In genomic region chr3:165748094-165748493, GRCh38 we compare ENCODE assay signal across 15 cellular contexts.
DNase-seq lines count a peak whose midpoint lies in the region; ATAC-seq and TF ChIP-seq lines count a peak whose summit lies in the region.
"Had no signal": no experiment of that assay in that cellular context is flagged by ENCODE, and none has a peak within 500 bp of the region (broad histone marks: within the 10 kb centered on the region; RNA-seq: fewer than 3 reads in every experiment).

No MANE protein-coding gene starts in this region.

- H3K9me3 ChIP-seq in gastroesophageal sphincter: no peaks in the 10 kb centered on the region
- H3K9me3 ChIP-seq in naive thymus-derived CD4-positive, alpha-beta T cell (ENCODE audit: control insufficient read depth in 2 of 3, low read length in 3 of 3): no peaks in the 10 kb centered on the region
- H3K9me3 ChIP-seq: BLaER1 treated with 17β-estradiol and CSF1 and Interleukin-3, amounts not matched to agents 10 nM and 100 nM had no signal

- H3K27me3 ChIP-seq in gastroesophageal sphincter: no peaks in the 10 kb centered on the region
- no peaks in the 10 kb centered on the region for H3K27me3 ChIP-seq in naive thymus-derived CD4-positive, alpha-beta T cell (ENCODE audit: control insufficient read depth in 2 of 2, insufficient read depth in 2 of 2, low read length in 2 of 2)
- H3K27me3 ChIP-seq: BLaER1 treated with 17β-estradiol and CSF1 and Interleukin-3, amounts not matched to agents 10 nM and 100 nM had no signal

- DNase-seq in NCI-H446 treated with DMSO at 0.1 percent for 48 hours (lab: John Stamatoyannopoulos, UW) (peak; percentile 44), NCI-H446 (lab: John Stamatoyannopoulos, UW) (no peak), putamen (ENCODE audit: low spot score) (peak; percentile 72), left colon (no peak)
- no peak for DNase-seq in naive thymus-derived CD4-positive, alpha-beta T cell
- DNase-seq: 8988T; CD4-positive, CD25-positive, alpha-beta regulatory T cell; DMS53; GF-D8 had no signal

- no peaks in the 10 kb centered on the region for H3K36me3 ChIP-seq in gastroesophageal sphincter
- no peaks in the 10 kb centered on the region for H3K36me3 ChIP-seq in naive thymus-derived CD4-positive, alpha-beta T cell (ENCODE audit: control insufficient read depth in 2 of 3, insufficient read depth in 3 of 3, low read length in 3 of 3)
- H3K36me3 ChIP-seq: BLaER1 treated with 17β-estradiol and CSF1 and Interleukin-3, amounts not matched to agents 10 nM and 100 nM had no signal

- H3K4me1 ChIP-seq in gastroesophageal sphincter: peaks cover 0 to 12% (median 0%) of the 10 kb centered on the region in 3 donors
- no peaks in the 10 kb centered on the region for H3K4me1 ChIP-seq in naive thymus-derived CD4-positive, alpha-beta T cell (ENCODE audit: control insufficient read depth in 2 of 2, insufficient read depth in 2 of 2, low read length in 2 of 2)
- H3K4me1 ChIP-seq: BLaER1 treated with 17β-estradiol and CSF1 and Interleukin-3, amounts not matched to agents 10 nM and 100 nM had no signal

- peak overlapping the region in 3 of 4 donors; percentile 39 to 73 (median 59) for H3K27ac ChIP-seq in gastroesophageal sphincter
- no peak overlapping the region for H3K27ac ChIP-seq in naive thymus-derived CD4-positive, alpha-beta T cell (ENCODE audit: low read depth, low read length)
- H3K27ac ChIP-seq: BLaER1 treated with 17β-estradiol and CSF1 and Interleukin-3, amounts not matched to agents 10 nM and 100 nM had no signal

- no peaks in the 10 kb centered on the region for H3K4me1 Mint-ChIP-seq in naive thymus-derived CD4-positive, alpha-beta T cell
- H3K4me1 Mint-ChIP-seq: CD4-positive, CD25-positive, alpha-beta regulatory T cell; IgD-negative memory B cell had no signal

- no peaks in the 10 kb centered on the region for H3K27me3 Mint-ChIP-seq in naive thymus-derived CD4-positive, alpha-beta T cell
- H3K27me3 Mint-ChIP-seq: CD4-positive, CD25-positive, alpha-beta regulatory T cell; IgD-negative memory B cell had no signal

- H3K36me3 Mint-ChIP-seq in naive thymus-derived CD4-positive, alpha-beta T cell: no peaks in the 10 kb centered on the region
- H3K36me3 Mint-ChIP-seq: CD4-positive, CD25-positive, alpha-beta regulatory T cell; IgD-negative memory B cell had no signal

- no peak for TF ChIP-seq POLR2A in gastroesophageal sphincter (IDR thresholded peaks at IDR 0.05)

- POLR2A ChIA-PET in naive thymus-derived CD4-positive, alpha-beta T cell (lab: Charles Lee): no interaction called here

- H3K4me3 Mint-ChIP-seq in naive thymus-derived CD4-positive, alpha-beta T cell: no peak overlapping the region
- H3K4me3 Mint-ChIP-seq: CD4-positive, CD25-positive, alpha-beta regulatory T cell; IgD-negative memory B cell had no signal

- WGBS in gastroesophageal sphincter (ENCODE audit: low coverage in 1 of 2), 2 donors: 30 to 45% methylated on average over 2 of the region's 2 CpGs

- TF ChIP-seq EP300 in gastroesophageal sphincter (IDR thresholded peaks at IDR 0.05): no peak

- peaks cover 0 to 16% (median 2%) of the 10 kb centered on the region in 11 donors for H3K9me3 Mint-ChIP-seq in naive thymus-derived CD4-positive, alpha-beta T cell

- TF ChIP-seq CTCF in gastroesophageal sphincter (IDR thresholded peaks at IDR 0.05): no peak

- H3K4me3 ChIP-seq in gastroesophageal sphincter: no peak overlapping the region
- no peak overlapping the region for H3K4me3 ChIP-seq in naive thymus-derived CD4-positive, alpha-beta T cell (ENCODE audit: low read length)
- H3K4me3 ChIP-seq: BLaER1 treated with 17β-estradiol and CSF1 and Interleukin-3, amounts not matched to agents 10 nM and 100 nM had no signal

- H3K27ac Mint-ChIP-seq in naive thymus-derived CD4-positive, alpha-beta T cell: no peak overlapping the region
- H3K27ac Mint-ChIP-seq: CD4-positive, CD25-positive, alpha-beta regulatory T cell; IgD-negative memory B cell had no signal

- CTCF ChIA-PET in naive thymus-derived CD4-positive, alpha-beta T cell (lab: Charles Lee): no interaction called here

- intact Hi-C loops in left colon (cut with DNase I, micrococcal nuclease): no loop called here
- intact Hi-C loops in naive thymus-derived CD4-positive, alpha-beta T cell (cut with micrococcal nuclease): no loop called here

- ATAC-seq in gastroesophageal sphincter (peak; percentile 39), left colon (no peak), HG03442 (IDR thresholded peaks at IDR 0.05; ENCODE audit: unreplicated experiment) (no peak), GM19395 (IDR thresholded peaks at IDR 0.05; ENCODE audit: unreplicated experiment) (no peak)
- ATAC-seq in naive thymus-derived CD4-positive, alpha-beta T cell: no peak
- ATAC-seq: HCT116 had no signal

Comparison
In these comparisons a context has a peak if more than half of its experiments do, and no peak if none do; other contexts are left out.
1. DNase-seq: peak in NCI-H446 treated with DMSO at 0.1 percent for 48 hours (single experiment) and putamen (single experiment); none in NCI-H446 (0 of 2), left colon (0 of 2) and naive thymus-derived CD4-positive, alpha-beta T cell (0 of 9).